28 cellular contexts compared by ENCODE assay signal in the genomic region with DNA sequence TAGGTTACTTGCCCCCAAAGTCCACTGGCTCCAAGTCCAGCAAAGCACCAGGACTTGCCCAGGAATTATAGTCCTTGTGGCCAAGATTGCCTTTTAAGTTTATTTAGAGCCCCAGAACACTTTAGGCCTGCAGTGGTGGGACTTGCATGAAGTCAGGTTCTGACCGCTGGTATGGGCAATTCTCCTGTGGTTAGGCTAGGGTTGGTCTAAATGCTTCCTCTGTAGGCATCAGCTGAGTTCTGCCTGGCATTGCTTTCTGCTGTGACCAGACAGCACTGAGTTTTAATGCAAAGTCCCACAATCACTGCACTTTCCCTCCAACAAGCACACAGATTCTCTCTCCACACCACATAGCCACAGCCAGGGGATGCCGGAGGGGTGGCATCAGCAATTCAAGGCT.
"Had no signal": no experiment of that assay in that cellular context is flagged by ENCODE, and none has a peak within 500 bp of the region (broad histone marks: within the 10 kb centered on the region; RNA-seq: fewer than 3 reads in every experiment).

No MANE protein-coding gene starts in this region.

- H3K27ac Mint-ChIP-seq: stimulated activated effector memory CD8-positive, alpha-beta T cell treated with anti-CD3 and anti-CD28 coated beads, Interleukin-12 subunit alpha, Interleukin-12 subunit beta, amount 100 ng/mL, for 72 hours; stimulated activated memory B cell treated with anti-CD40 and anti-IgM and Interleukin-4, amounts not matched to agents 10 μg/mL and 1 μg/mL and 100 μg/mL, for 72 hours; stimulated activated naive B cell treated with anti-CD40 and anti-IgM and Interleukin-4, amounts not matched to agents 10 μg/mL and 1 μg/mL and 100 μg/mL, for 72 hours; stimulated activated naive CD8-positive, alpha-beta T cell treated with anti-CD3 and anti-CD28 coated beads, Interleukin-15, amount 100 ng/mL, for 72 hours; stimulated activated naive CD8-positive, alpha-beta T cell treated with anti-CD3 and anti-CD28 coated beads, Interleukin-15, Interleukin-2, amounts not matched to agents 100 ng/mL and 50 ng/mL, for 24 hours; type B pancreatic cell had no signal

- H3K27me3 ChIP-seq: suprapubic skin, testis, thyroid gland, tibial artery, tibial nerve, transverse colon, upper lobe of left lung, upper lobe of right lung, uterus, vagina had no signal

- H3K9me3 Mint-ChIP-seq: stimulated activated naive CD8-positive, alpha-beta T cell treated with anti-CD3 and anti-CD28 coated beads, Interleukin-15, Interleukin-2, amounts not matched to agents 100 ng/mL and 50 ng/mL, for 24 hours; type B pancreatic cell had no signal

- H3K4me3 ChIP-seq: stomach, suprapubic skin, testis, thoracic aorta, thyroid gland, tibial artery, tibial nerve, transverse colon, upper lobe of left lung, upper lobe of right lung, uterus, vagina had no signal

- DNase-seq: stimulated activated CD4-positive, alpha-beta T cell treated with anti-CD3 and anti-CD28 coated beads, Interleukin-2, amount 100 ng/mL, for 48 hours; stimulated activated CD4-positive, alpha-beta T cell treated with anti-CD3 and anti-CD28 coated beads, Interleukin-4, amount 100 ng/mL, for 1 hour; stimulated activated CD4-positive, alpha-beta T cell treated with anti-CD3 and anti-CD28 coated beads, Interleukin-4, amount 100 ng/mL, for 24 hours; stimulated activated CD4-positive, alpha-beta T cell treated with anti-CD3 and anti-CD28 coated beads, Interleukin-4, amount 100 ng/mL, for 4 hours; stimulated activated CD8-positive, alpha-beta memory T cell treated with anti-CD3 and anti-CD28 coated beads, Interleukin-4, amount 100 ng/mL, for 48 hours; stimulated activated naive B cell treated with anti-CD40 and anti-IgM and Interleukin-4, amounts not matched to agents 10 μg/mL and 1 μg/mL and 100 μg/mL, for 72 hours; stimulated activated naive CD4-positive, alpha-beta T cell; stimulated activated naive CD4-positive, alpha-beta T cell treated with Interleukin-2 at 50 U/mL for 16 hours; stimulated activated naive CD8-positive, alpha-beta T cell treated with anti-CD3 and anti-CD28 coated beads, Interleukin-15, amount 100 ng/mL, for 72 hours; stimulated activated naive CD8-positive, alpha-beta T cell treated with anti-CD3 and anti-CD28 coated beads, Interleukin-15, Interleukin-2, amounts not matched to agents 100 U/mL and 50 U/mL, for 24 hours; stomach; substantia nigra; testis; thyroid gland; tibial artery; transverse colon; trophoblast cell; upper lobe of left lung; upper lobe of right lung; uterus had no signal

- H3K36me3 Mint-ChIP-seq: stimulated activated effector memory CD8-positive, alpha-beta T cell treated with anti-CD3 and anti-CD28 coated beads, Interleukin-12 subunit alpha, Interleukin-12 subunit beta, amount 100 ng/mL, for 72 hours; stimulated activated memory B cell treated with anti-CD40 and anti-IgM and Interleukin-4, amounts not matched to agents 10 μg/mL and 1 μg/mL and 100 μg/mL, for 72 hours; type B pancreatic cell had no signal

- ATAC-seq: stimulated activated effector memory CD8-positive, alpha-beta T cell treated with anti-CD3 and anti-CD28 coated beads, Interleukin-12 subunit alpha, Interleukin-12 subunit beta, amount 100 ng/mL, for 72 hours; stimulated activated memory B cell treated with anti-CD40 and anti-IgM and Interleukin-4, amounts not matched to agents 10 μg/mL and 1 μg/mL and 100 μg/mL, for 72 hours; stimulated activated naive B cell treated with anti-CD40 and anti-IgM and Interleukin-4, amounts not matched to agents 10 μg/mL and 1 μg/mL and 100 μg/mL, for 72 hours; stimulated activated naive CD8-positive, alpha-beta T cell treated with anti-CD3 and anti-CD28 coated beads, Interleukin-15, amount 100 ng/mL, for 72 hours; stimulated activated naive CD8-positive, alpha-beta T cell treated with anti-CD3 and anti-CD28 coated beads, Interleukin-15, Interleukin-2, amounts not matched to agents 100 U/mL and 50 U/mL, for 24 hours; upper lobe of right lung had no signal

- H3K4me1 ChIP-seq: stomach, suprapubic skin, testis, thyroid gland, tibial artery, tibial nerve, transverse colon, upper lobe of left lung, upper lobe of right lung, uterus, vagina had no signal

- H3K36me3 ChIP-seq: stomach, suprapubic skin, thoracic aorta, thyroid gland, tibial artery, tibial nerve, transverse colon, upper lobe of left lung, upper lobe of right lung, uterus, vagina had no signal

- H3K9me3 ChIP-seq: stomach, suprapubic skin, testis, thoracic aorta, thyroid gland, tibial artery, tibial nerve, transverse colon, upper lobe of left lung, upper lobe of right lung, uterus, vagina had no signal

- H3K4me3 Mint-ChIP-seq: stimulated activated effector memory CD8-positive, alpha-beta T cell treated with anti-CD3 and anti-CD28 coated beads, Interleukin-12 subunit alpha, Interleukin-12 subunit beta, amount 100 ng/mL, for 72 hours; stimulated activated memory B cell treated with anti-CD40 and anti-IgM and Interleukin-4, amounts not matched to agents 10 μg/mL and 1 μg/mL and 100 μg/mL, for 72 hours; stimulated activated naive B cell treated with anti-CD40 and anti-IgM and Interleukin-4, amounts not matched to agents 10 μg/mL and 1 μg/mL and 100 μg/mL, for 72 hours; stimulated activated naive CD8-positive, alpha-beta T cell treated with anti-CD3 and anti-CD28 coated beads, Interleukin-15, amount 100 ng/mL, for 72 hours; stimulated activated naive CD8-positive, alpha-beta T cell treated with anti-CD3 and anti-CD28 coated beads, Interleukin-15, Interleukin-2, amounts not matched to agents 100 ng/mL and 50 ng/mL, for 24 hours; type B pancreatic cell had no signal

- H3K4me1 Mint-ChIP-seq: stimulated activated effector memory CD8-positive, alpha-beta T cell treated with anti-CD3 and anti-CD28 coated beads, Interleukin-12 subunit alpha, Interleukin-12 subunit beta, amount 100 ng/mL, for 72 hours; stimulated activated memory B cell treated with anti-CD40 and anti-IgM and Interleukin-4, amounts not matched to agents 10 μg/mL and 1 μg/mL and 100 μg/mL, for 72 hours; stimulated activated naive B cell treated with anti-CD40 and anti-IgM and Interleukin-4, amounts not matched to agents 10 μg/mL and 1 μg/mL and 100 μg/mL, for 72 hours; stimulated activated naive CD8-positive, alpha-beta T cell treated with anti-CD3 and anti-CD28 coated beads, Interleukin-15, amount 100 ng/mL, for 72 hours had no signal

- H3K27ac ChIP-seq: stomach, suprapubic skin, testis, thoracic aorta, thyroid gland, tibial artery, tibial nerve, transverse colon, upper lobe of left lung, upper lobe of right lung, uterus, vagina had no signal
